Comparison of ENCODE assay signal across 9 cellular contexts in the genomic region with DNA sequence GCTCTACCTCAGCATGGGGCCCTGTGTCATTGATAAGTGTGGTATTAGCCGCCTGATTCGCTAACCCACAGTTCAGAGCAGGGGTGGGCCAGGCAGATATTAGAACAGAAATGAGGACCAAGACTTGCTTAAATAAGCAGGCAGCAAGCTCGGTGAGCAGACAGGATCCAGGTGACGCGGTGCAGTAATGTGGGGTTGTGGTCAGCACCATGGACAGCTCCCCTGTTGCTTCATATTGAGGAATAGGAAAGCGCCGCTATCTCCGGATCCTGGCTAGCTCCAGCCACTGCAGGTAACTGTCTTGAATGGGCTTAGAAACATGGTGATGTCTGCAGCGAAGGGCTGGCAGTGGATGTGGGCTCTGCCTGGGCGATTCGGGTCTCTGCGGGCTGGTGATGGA. TPM values are rescaled to one million over a fixed set of nuclear protein-coding genes. Genes with fewer than 3 reads are reported as not detected.
DNase-seq lines count a peak whose midpoint lies in the region; ATAC-seq and TF ChIP-seq lines count a peak whose summit lies in the region.
"Had no signal": no experiment of that assay in that cellular context is flagged by ENCODE, and none has a peak within 500 bp of the region (broad histone marks: within the 10 kb centered on the region; RNA-seq: fewer than 3 reads in every experiment).

No MANE protein-coding gene starts in this region.

- H3K4me1 ChIP-seq in hepatocyte (ENCODE audit: insufficient read depth) (no peaks in the 10 kb centered on the region), esophagus squamous epithelium (no peaks in the 10 kb centered on the region)

- no peaks in the 10 kb centered on the region for H3K9me2 ChIP-seq in hepatocyte (replicated peaks; ENCODE audit: insufficient read depth)

- H3K4me1 Mint-ChIP-seq in activated naive CD4-positive, alpha-beta T cell treated with anti-CD3 and anti-CD28 coated beads for 36 hours (ENCODE audit: low read depth), result no peaks in the 10 kb centered on the region

- no peaks in the 10 kb centered on the region for H3K79me2 ChIP-seq in hepatocyte

- no peaks in the 10 kb centered on the region for H3K36me3 ChIP-seq in hepatocyte (replicated peaks; ENCODE audit: insufficient read depth, low read depth)
- no peaks in the 10 kb centered on the region for H3K36me3 ChIP-seq in esophagus squamous epithelium

- no peak for TF ChIP-seq CTCF in hepatocyte (IDR thresholded peaks at IDR 0.05; ENCODE audit: poor library complexity)
- no peak for TF ChIP-seq CTCF in esophagus squamous epithelium (IDR thresholded peaks at IDR 0.05)

- WGBS in hepatocyte (ENCODE audit: low lambda C conversion rate, missing lambda C conversion rate), result 16% methylated on average over 12 of the region's 12 CpGs
- 14 to 21% methylated on average over 10 to 12 of the region's 12 CpGs for WGBS in esophagus squamous epithelium, 2 donors

- H3K9me3 ChIP-seq in hepatocyte (ENCODE audit: low read depth), result no peaks in the 10 kb centered on the region
- H3K9me3 ChIP-seq in esophagus squamous epithelium, result no peaks in the 10 kb centered on the region

- H3K4me3 Mint-ChIP-seq in activated naive CD4-positive, alpha-beta T cell treated with anti-CD3 and anti-CD28 coated beads for 36 hours, result no peak overlapping the region
- H3K4me3 Mint-ChIP-seq: stimulated activated naive CD8-positive, alpha-beta T cell treated with anti-CD3 and anti-CD28 coated beads, Interleukin-15, Interleukin-2, amounts not matched to agents 100 ng/mL and 50 ng/mL, for 24 hours had no signal

- ATAC-seq in GM18498 (IDR thresholded peaks at IDR 0.05; ENCODE audit: unreplicated experiment), result no peak
- no peak for ATAC-seq in HG02970 (IDR thresholded peaks at IDR 0.05; ENCODE audit: low FRiP score, unreplicated experiment)

- no peaks in the 10 kb centered on the region for H4K20me1 ChIP-seq in hepatocyte (ENCODE audit: insufficient read depth, poor library complexity, severe bottlenecking)

- no peak overlapping the region for H3K27ac Mint-ChIP-seq in activated naive CD4-positive, alpha-beta T cell treated with anti-CD3 and anti-CD28 coated beads for 36 hours
- H3K27ac Mint-ChIP-seq: stimulated activated naive CD8-positive, alpha-beta T cell treated with anti-CD3 and anti-CD28 coated beads, Interleukin-15, Interleukin-2, amounts not matched to agents 100 ng/mL and 50 ng/mL, for 24 hours had no signal

- no peak overlapping the region for H3K4me2 ChIP-seq in hepatocyte

- TF ChIP-seq POLR2A in esophagus squamous epithelium (IDR thresholded peaks at IDR 0.05), result no peak

- intact Hi-C loops in activated naive CD4-positive, alpha-beta T cell treated with anti-CD3 and anti-CD28 coated beads for 36 hours (cut with micrococcal nuclease), result no loop called here
- intact Hi-C loops in esophagus squamous epithelium (cut with DNase I), result no loop called here

- H3K27ac ChIP-seq in hepatocyte (no peak overlapping the region), esophagus squamous epithelium (no peak overlapping the region)

- no peaks in the 10 kb centered on the region for H3K9me3 Mint-ChIP-seq in activated naive CD4-positive, alpha-beta T cell treated with anti-CD3 and anti-CD28 coated beads for 36 hours
- H3K9me3 Mint-ChIP-seq: stimulated activated naive CD8-positive, alpha-beta T cell treated with anti-CD3 and anti-CD28 coated beads, Interleukin-15, Interleukin-2, amounts not matched to agents 100 ng/mL and 50 ng/mL, for 24 hours had no signal

- H3K4me3 ChIP-seq in hepatocyte, result no peak overlapping the region
- no peak overlapping the region for H3K4me3 ChIP-seq in esophagus squamous epithelium

- CTCF ChIA-PET in activated naive CD4-positive, alpha-beta T cell treated with anti-CD3 and anti-CD28 coated beads for 36 hours (lab: Charles Lee), result no interaction called here

- DNase-seq in ELR (ENCODE audit: low read depth), result peak; percentile 48
- peak; percentile 39 for DNase-seq in MV-4-11 (lab: John Stamatoyannopoulos, UW)
- peak; percentile 77 for DNase-seq in activated naive CD4-positive, alpha-beta T cell treated with anti-CD3 and anti-CD28 coated beads for 36 hours
- DNase-seq in hepatocyte (ENCODE audit: low spot score), result peak; percentile 91
- peak; percentile 20 for DNase-seq in stimulated activated CD4-positive, alpha-beta T cell treated with anti-CD3 and anti-CD28 coated beads, Interleukin-1b, Interleukin-23, amount 100 ng/mL, for 48 hours
- DNase-seq in esophagus squamous epithelium (lab: John Stamatoyannopoulos, UW), result no peak

- H3K27me3 ChIP-seq in hepatocyte (no peaks in the 10 kb centered on the region), esophagus squamous epithelium (peaks cover 0 to 15% (median 0%) of the 10 kb centered on the region in 4 donors)

- H2AFZ ChIP-seq in hepatocyte, result no peak overlapping the region

- no peaks in the 10 kb centered on the region for H3K36me3 Mint-ChIP-seq in activated naive CD4-positive, alpha-beta T cell treated with anti-CD3 and anti-CD28 coated beads for 36 hours (ENCODE audit: low read depth)

- peaks cover 5% of the 10 kb centered on the region for H3K27me3 Mint-ChIP-seq in activated naive CD4-positive, alpha-beta T cell treated with anti-CD3 and anti-CD28 coated beads for 36 hours (ENCODE audit: low read depth)

RNA-seq across cellular contexts. Expression of a gene that starts 51.3 kb away (rescaled TPM):
- not detected for total RNA-seq in activated naive CD4-positive, alpha-beta T cell treated with anti-CD3 and anti-CD28 coated beads for 36 hours
- total RNA-seq in hepatocyte, result 0.04 TPM in 1 of 2 replicates, not detected in the other
- polyA plus RNA-seq in hepatocyte, result not detected in 2 replicates
- not detected for total RNA-seq in esophagus squamous epithelium
